ENCODE assay signal across 8 cellular contexts in genomic region chr19:17332677-17333581, GRCh38. TPM values are rescaled to one million over a fixed set of nuclear protein-coding genes. Genes with fewer than 3 reads are reported as not detected.
DNase-seq lines count a peak whose midpoint lies in the region; ATAC-seq and TF ChIP-seq lines count a peak whose summit lies in the region.

No MANE protein-coding gene starts in this region.

- H3K27me3 ChIP-seq in Caco-2 (replicated peaks; ENCODE audit: control insufficient read depth, insufficient read depth, low read length) = no peaks in the 10 kb centered on the region

- no peak for TF ChIP-seq CTCF in Caco-2 (IDR thresholded peaks at IDR 0.05; ENCODE audit: insufficient read depth in 1 of 2, low read depth in 1 of 2, low read length in 1 of 2, severe bottlenecking in 1 of 2, unreplicated experiment in 1 of 2)

- intact Hi-C loops in Caco-2 (cut with micrococcal nuclease; ENCODE audit: unreplicated experiment) = no loop called here
- intact Hi-C loops in Right ventricle myocardium superior (cut with DNase I) = no loop called here

- no peak overlapping the region for H3K4me3 ChIP-seq in Caco-2 (ENCODE audit: low read depth, low read length)

- H3K4me1 Mint-ChIP-seq in Caco-2 (ENCODE audit: low read depth, unreplicated experiment) = no peaks in the 10 kb centered on the region
- H3K4me1 Mint-ChIP-seq in effector memory CD8-positive, alpha-beta T cell (ENCODE audit: low read depth in 2 of 2) = peaks cover 34 to 37% of the 10 kb centered on the region in 2 donors

- no peak for ATAC-seq in effector memory CD8-positive, alpha-beta T cell (replicated peaks)
- ATAC-seq in HG03571 (IDR thresholded peaks at IDR 0.05; ENCODE audit: unreplicated experiment) (no peak), esophagus mucosa (no peak), Right ventricle myocardium superior (ENCODE audit: poor library complexity) (no peak)

- in situ Hi-C loops in SK-MEL-5 (cut with HindIII; ENCODE audit: low pct_unique_long_range_greater_than_20kb, low sequenced_read_pairs) = no loop called here

- CTCF ChIA-PET in Caco-2 (lab: Charles Lee) (interaction anchor here (0.6 to 1.2 kb wide), 2 partner anchors 41 to 1871 kb away, joined by 4 read pairs; no protein-coding TSS in a partner anchor), HEK293T (lab: Yijun Ruan, JAX) (interaction anchor here (1.1 to 2.0 kb wide), 2 partner anchors 28 to 40 kb away, joined by 5 to 6 read pairs; partner anchors contain the start of gene MRPL34)

- peaks cover 13% of the 10 kb centered on the region; the same call in 1 of the 2 replicates for H3K4me1 ChIP-seq in Caco-2

- H3K36me3 Mint-ChIP-seq in Caco-2 (ENCODE audit: insufficient read depth, unreplicated experiment) = peaks cover 36% of the 10 kb centered on the region
- no peaks in the 10 kb centered on the region for H3K36me3 Mint-ChIP-seq in effector memory CD8-positive, alpha-beta T cell (ENCODE audit: insufficient read depth)

- peaks cover 1% of the 10 kb centered on the region; the same call in 1 of the 2 replicates for H3K36me3 ChIP-seq in Caco-2 (ENCODE audit: control insufficient read depth, insufficient read depth, low read length)

- peak overlapping the region; percentile 15 for H3K4me3 Mint-ChIP-seq in Caco-2 (ENCODE audit: unreplicated experiment)
- peak overlapping the region; percentile 49 to 57 for H3K4me3 Mint-ChIP-seq in effector memory CD8-positive, alpha-beta T cell

- POLR2A ChIA-PET in Caco-2 (lab: Charles Lee) = interaction anchor here (0.5 to 1.3 kb wide), 3 partner anchors 24 to 742 kb away, joined by 4 to 6 read pairs (median 4); partner anchors contain the start of gene DDA1
- POLR2A ChIA-PET in HEK293T (lab: Yijun Ruan, JAX) = interaction anchor here (0.6 to 9.3 kb wide), 11 partner anchors 8 to 601 kb away, joined by 3 to 107 read pairs (median 4); partner anchors contain the start of genes DDA1, MRPL34 and USE1

- H3K9me3 Mint-ChIP-seq in Caco-2 (ENCODE audit: unreplicated experiment) = no peaks in the 10 kb centered on the region
- H3K9me3 Mint-ChIP-seq in effector memory CD8-positive, alpha-beta T cell = no peaks in the 10 kb centered on the region

- no peaks in the 10 kb centered on the region for H3K9me3 ChIP-seq in Caco-2

- no peaks in the 10 kb centered on the region for H3K27me3 Mint-ChIP-seq in Caco-2 (ENCODE audit: insufficient read depth, unreplicated experiment)
- no peaks in the 10 kb centered on the region for H3K27me3 Mint-ChIP-seq in effector memory CD8-positive, alpha-beta T cell

- no TSS peak for BruUV-seq in Caco-2 (replicated peaks; lab: Mats Ljungman, UMichigan)

- no peak overlapping the region for H3K27ac Mint-ChIP-seq in Caco-2 (ENCODE audit: unreplicated experiment)
- H3K27ac Mint-ChIP-seq in effector memory CD8-positive, alpha-beta T cell = peak overlapping the region; percentile 29 to 35

- DNase-seq in Caco-2 (peak; percentile 72 to 88), HEK293T (ENCODE audit: extremely low spot score) (peak; percentile 95), SK-MEL-5 (ENCODE audit: low read depth, low spot score) (peak; percentile 72), Right ventricle myocardium superior (no peak)
- no peak for DNase-seq in effector memory CD8-positive, alpha-beta T cell
- DNase-seq in stimulated activated CD4-positive, alpha-beta T cell treated with anti-CD3 and anti-CD28 coated beads, Interleukin-4, amount 100 ng/mL, for 1 hour = peak; percentile 34

TF ChIP-seq in HEK293T, 16 proteins besides CTCF, POLR2A, EP300 and RAD21:
- TF ChIP-seq PKNOX1 (IDR thresholded peaks at IDR 0.05) = peak; percentile 83
- no peak for TF ChIP-seq BHLHE40 (IDR thresholded peaks at IDR 0.05; ENCODE audit: borderline replicate concordance)
- no peak for TF ChIP-seq FOXA1 (IDR thresholded peaks at IDR 0.05)
- no peak for TF ChIP-seq ZNF384 (IDR thresholded peaks at IDR 0.05)
- no peak for TF ChIP-seq LEF1 (IDR thresholded peaks at IDR 0.05; ENCODE audit: borderline replicate concordance)
- peak; percentile 93 for TF ChIP-seq SP1 (IDR thresholded peaks at IDR 0.05)
- peak; percentile 100 for TF ChIP-seq HDGF (IDR thresholded peaks at IDR 0.05; ENCODE audit: borderline replicate concordance)
- TF ChIP-seq TARDBP (IDR thresholded peaks at IDR 0.05) = no peak
- TF ChIP-seq L3MBTL2 (conservative IDR thresholded peaks at IDR 0.05) = peak; percentile 31

RNA-seq across cellular contexts. Expression of gene ANO8, which starts 1.7 kb away (rescaled TPM):
- total RNA-seq in Caco-2 (2022) = 11.5 TPM in 2 replicates
- total RNA-seq in SK-MEL-5 (2014; rRNA removed; shearing (Covaris generic)) = 0.98 and 1.3 TPM in 2 replicates
- 5.1 and 5.2 TPM in 2 replicates for polyA plus RNA-seq in SK-MEL-5 (2015; cell fraction: cytosol; rRNA removed)
- polyA plus RNA-seq in SK-MEL-5 (2015; cell fraction: nucleus; rRNA removed) = 13.4 and 33.4 TPM in 2 replicates
- 9.9 TPM for total RNA-seq in esophagus mucosa
- 8.3 TPM for total RNA-seq in Right ventricle myocardium superior

RNA-seq across cellular contexts. Expression of gene GTPBP3, which starts 4.4 kb away (rescaled TPM):
- total RNA-seq in Caco-2 (2022) (50.1 and 50.7 TPM in 2 replicates), esophagus mucosa (11.7 TPM), Right ventricle myocardium superior (9.3 TPM)
- 13.3 and 16.3 TPM in 2 replicates for total RNA-seq in SK-MEL-5 (2014; rRNA removed; shearing (Covaris generic))
- 26.5 and 31.2 TPM in 2 replicates for polyA plus RNA-seq in SK-MEL-5 (2015; cell fraction: cytosol; rRNA removed)
- polyA plus RNA-seq in SK-MEL-5 (2015; cell fraction: nucleus; rRNA removed) = 71.7 and 108 TPM in 2 replicates

RNA-seq across cellular contexts. Expression of gene DDA1, which starts 23.6 kb away (rescaled TPM):
- total RNA-seq in Caco-2 (2022) = 43.8 and 55.6 TPM in 2 replicates
- 14.0 and 14.1 TPM in 2 replicates for total RNA-seq in SK-MEL-5 (2014; rRNA removed; shearing (Covaris generic))
- 19.8 and 20.5 TPM in 2 replicates for polyA plus RNA-seq in SK-MEL-5 (2015; cell fraction: cytosol; rRNA removed)
- polyA plus RNA-seq in SK-MEL-5 (2015; cell fraction: nucleus; rRNA removed) = 13.1 and 29.2 TPM in 2 replicates
- 21.5 TPM for total RNA-seq in esophagus mucosa
- 27.4 TPM for total RNA-seq in Right ventricle myocardium superior

RNA-seq across cellular contexts. Expression of gene MRPL34, which starts 27.3 kb away (rescaled TPM):
- total RNA-seq in Caco-2 (2022) (78.9 and 88.5 TPM in 2 replicates), esophagus mucosa (42.6 TPM), Right ventricle myocardium superior (224 TPM)
- 48.4 and 77.4 TPM in 2 replicates for total RNA-seq in SK-MEL-5 (2014; rRNA removed; shearing (Covaris generic))
- polyA plus RNA-seq in SK-MEL-5 (2015; cell fraction: cytosol; rRNA removed) = 193 and 326 TPM in 2 replicates
- 38.5 and 101 TPM in 2 replicates for polyA plus RNA-seq in SK-MEL-5 (2015; cell fraction: nucleus; rRNA removed)

RNA-seq across cellular contexts. Expression of gene ABHD8, which starts 29.7 kb away (rescaled TPM):
- total RNA-seq in Caco-2 (2022) (9.4 and 11.3 TPM in 2 replicates), esophagus mucosa (2.2 TPM), Right ventricle myocardium superior (12.2 TPM)
- 2.5 and 3.4 TPM in 2 replicates for total RNA-seq in SK-MEL-5 (2014; rRNA removed; shearing (Covaris generic))
- polyA plus RNA-seq in SK-MEL-5 (2015; cell fraction: cytosol; rRNA removed) = 6.2 and 8.6 TPM in 2 replicates
- polyA plus RNA-seq in SK-MEL-5 (2015; cell fraction: nucleus; rRNA removed) = 1.0 and 2.3 TPM in 2 replicates

Comparison
In these comparisons a context has a peak if more than half of its experiments do, and no peak if none do; other contexts are left out.
1. DNase-seq: peak in Caco-2 (2 of 2), HEK293T (single experiment), SK-MEL-5 (single experiment) and stimulated activated CD4-positive, alpha-beta T cell treated with anti-CD3 and anti-CD28 coated beads, Interleukin-4, amount 100 ng/mL, for 1 hour (single experiment); none in effector memory CD8-positive, alpha-beta T cell (0 of 3) and Right ventricle myocardium superior (single experiment).